In the genomic region with DNA sequence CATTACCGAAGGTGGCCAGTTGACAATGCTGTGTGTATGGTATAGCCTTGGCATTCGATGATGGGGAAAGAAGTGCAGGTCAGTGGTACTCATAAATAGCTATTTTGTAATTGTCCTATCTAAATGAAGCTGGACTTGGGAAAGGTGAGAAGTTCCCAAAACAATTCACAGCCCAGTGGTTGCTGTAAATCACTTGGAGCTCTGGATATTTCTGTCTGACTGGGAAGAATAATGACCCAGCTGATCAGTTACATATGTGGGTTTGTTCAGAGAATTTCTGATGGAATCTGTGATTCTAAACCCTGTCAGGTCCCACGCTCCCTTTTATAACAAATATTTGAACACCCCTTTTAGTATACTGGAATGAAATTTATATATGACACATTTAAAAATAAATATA, we compare ENCODE assay signal across 17 cellular contexts.
DNase-seq lines count a peak whose midpoint lies in the region; TF ChIP-seq lines count a peak whose summit lies in the region.
"Had no signal": no experiment of that assay in that cellular context is flagged by ENCODE, and none has a peak within 500 bp of the region (broad histone marks: within the 10 kb centered on the region; RNA-seq: fewer than 3 reads in every experiment).

No MANE protein-coding gene starts in this region.

- TF ChIP-seq CTCF in AG10803 (conservative IDR thresholded peaks at IDR 0.05; ENCODE audit: low read length) (no peak), SK-N-SH (IDR thresholded peaks at IDR 0.05) (no peak), nephron progenitor cell (IDR thresholded peaks at IDR 0.05) (no peak), breast epithelium (IDR thresholded peaks at IDR 0.05) (no peak)

- no peak overlapping the region for H3K9ac ChIP-seq in SK-N-SH

- H3K27me3 ChIP-seq in SK-N-SH (ENCODE audit: insufficient read depth) (no peaks in the 10 kb centered on the region), breast epithelium (no peaks in the 10 kb centered on the region)
- H3K27me3 ChIP-seq: BE2C had no signal

- peaks cover 60% of the 10 kb centered on the region for H3K4me1 Mint-ChIP-seq in nephron progenitor cell

- H3K27me3 Mint-ChIP-seq in nephron progenitor cell (ENCODE audit: low read depth, poor library complexity): peaks cover 3% of the 10 kb centered on the region

- no peaks in the 10 kb centered on the region for H3K9me2 ChIP-seq in SK-N-SH

- POLR2A ChIA-PET in SK-N-SH (lab: Yijun Ruan, JAX): no interaction called here
- POLR2A ChIA-PET in HEK293T (lab: Yijun Ruan, JAX): no interaction called here

- H3K27ac ChIP-seq in SK-N-SH (ENCODE audit: low read depth in 2 of 2, low read length in 1 of 2) (peak overlapping the region; percentile 91 to 93; a peak in 3 of 4 replicates), breast epithelium (no peak overlapping the region)
- H3K27ac ChIP-seq: C4-2B had no signal

- DNase-seq in AG10803 (ENCODE audit: low read depth) (peak; percentile 77), SK-N-SH (no peak), fibroblast of peridontal ligament (ENCODE audit: extremely low read depth) (peak; percentile 43), nephron progenitor cell (no peak), breast epithelium (ENCODE audit: low spot score in 2 of 2) (no peak), NCI-H2196 (lab: John Stamatoyannopoulos, UW; ENCODE audit: unreplicated experiment) (no peak), HEK293T (ENCODE audit: extremely low spot score) (no peak)
- DNase-seq: 8988T; ACHN; BE2C; CD4-positive, alpha-beta memory T cell; DMS153; DMS79 treated with DMSO at 0.1 percent for 48 hours; GF-D8; GOT3; H9 had no signal

- H3K4me3 ChIP-seq in AG10803 (ENCODE audit: low read length) (no peak overlapping the region), SK-N-SH (ENCODE audit: low read depth in 2 of 2, low read length in 1 of 2) (no peak overlapping the region), breast epithelium (no peak overlapping the region)

- no peak for TF ChIP-seq POLR2A in breast epithelium (IDR thresholded peaks at IDR 0.05)

- no peaks in the 10 kb centered on the region for H3K79me2 ChIP-seq in SK-N-SH (ENCODE audit: insufficient read depth)

- peaks cover 31% of the 10 kb centered on the region for H3K9me3 Mint-ChIP-seq in nephron progenitor cell

- no peaks in the 10 kb centered on the region for H4K20me1 ChIP-seq in SK-N-SH (ENCODE audit: insufficient read depth)

- TF ChIP-seq RAD21 in SK-N-SH (IDR thresholded peaks at IDR 0.05; ENCODE audit: low read length): no peak

- H2AFZ ChIP-seq in SK-N-SH (ENCODE audit: low read depth): no peak overlapping the region

- H3K36me3 ChIP-seq in SK-N-SH (replicated peaks in 1 of 2; ENCODE audit: control insufficient read depth in 1 of 2, insufficient read depth in 2 of 2, low read length in 1 of 2): no peaks in the 10 kb centered on the region
- no peaks in the 10 kb centered on the region for H3K36me3 ChIP-seq in breast epithelium
- H3K36me3 ChIP-seq: BE2C had no signal

- intact Hi-C loops in breast epithelium (cut with DNase I; ENCODE audit: low total_unique reads): no loop called here

- H3K9me3 ChIP-seq in SK-N-SH (peaks cover 8% of the 10 kb centered on the region), breast epithelium (no peaks in the 10 kb centered on the region)
- H3K9me3 ChIP-seq: BE2C had no signal

- H3F3A ChIP-seq in SK-N-SH (replicated peaks; ENCODE audit: insufficient read depth): peaks cover 28% of the 10 kb centered on the region

- 0 out of 4 replicates have a peak, but pooled peaks of 1 of the 2 experiments have one; percentile 18 for TF ChIP-seq EP300 in SK-N-SH (IDR thresholded peaks at IDR 0.05; ENCODE audit: borderline replicate concordance in 1 of 2, low read depth in 1 of 2, low read length in 1 of 2)

- CTCF ChIA-PET in SK-N-SH (lab: Yijun Ruan, JAX) (interaction anchor here (0.9 kb wide), 1 partner anchor 56 kb away, joined by 3 read pairs; no protein-coding TSS in a partner anchor), HEK293T (lab: Yijun Ruan, JAX) (interaction anchor here (0.6 kb wide), 1 partner anchor 12 kb away, joined by 3 read pairs; no protein-coding TSS in a partner anchor)

- peak overlapping the region; percentile 26 for H3K4me3 Mint-ChIP-seq in nephron progenitor cell
- H3K4me3 Mint-ChIP-seq: CD4-positive, alpha-beta memory T cell; H9 had no signal

- H3K36me3 Mint-ChIP-seq in nephron progenitor cell (ENCODE audit: low read depth): peaks cover 21% of the 10 kb centered on the region
- H3K36me3 Mint-ChIP-seq: CD4-positive, alpha-beta memory T cell had no signal

- no peak overlapping the region for H3K4me2 ChIP-seq in SK-N-SH

- H3K27ac Mint-ChIP-seq in nephron progenitor cell: no peak overlapping the region
- H3K27ac Mint-ChIP-seq: CD4-positive, alpha-beta memory T cell; H9 had no signal

- WGBS in SK-N-SH (ENCODE audit: low lambda C conversion rate): 63% methylated on average over 3 of the region's 3 CpGs

- peaks cover 16 to 24% of the 10 kb centered on the region in 2 experiments for H3K4me1 ChIP-seq in SK-N-SH (ENCODE audit: control insufficient read depth in 1 of 2, insufficient read depth in 2 of 2, low read depth in 1 of 2, low read length in 1 of 2)
- no peaks in the 10 kb centered on the region for H3K4me1 ChIP-seq in breast epithelium

TF ChIP-seq in SK-N-SH, 30 proteins besides CTCF, POLR2A, EP300 and RAD21:
- TF ChIP-seq FOSL2 (IDR thresholded peaks at IDR 0.05; ENCODE audit: borderline replicate concordance, low read depth) (no peak), USF2 (IDR thresholded peaks at IDR 0.05; ENCODE audit: borderline replicate concordance, low read depth, low read length) (no peak), TCF12 (IDR thresholded peaks at IDR 0.05) (peak; percentile 74), FOXJ3 (CRISPR knock-in tag; IDR thresholded peaks at IDR 0.05) (no peak), GATA2 (CRISPR knock-in tag; IDR thresholded peaks at IDR 0.05) (no peak), NRF1 (IDR thresholded peaks at IDR 0.05; ENCODE audit: low read depth, low read length) (no peak), TEAD4 (IDR thresholded peaks at IDR 0.05; ENCODE audit: borderline replicate concordance, insufficient read depth) (peak; percentile 29; the same call in 1 of the 2 replicates), EZH2phosphoT487 (IDR thresholded peaks at IDR 0.05; ENCODE audit: borderline replicate concordance, low read depth) (no peak), PBX3 (IDR thresholded peaks at IDR 0.05) (peak; percentile 74), RFX5 (IDR thresholded peaks at IDR 0.05; ENCODE audit: low read length) (no peak)

TF ChIP-seq in HEK293T, 16 proteins besides CTCF, POLR2A, EP300 and RAD21:
- no peak for TF ChIP-seq L3MBTL2 (conservative IDR thresholded peaks at IDR 0.05)
- no peak for TF ChIP-seq FOXM1 (IDR thresholded peaks at IDR 0.05; ENCODE audit: borderline replicate concordance)
- TF ChIP-seq NFRKB (IDR thresholded peaks at IDR 0.05): no peak
- no peak for TF ChIP-seq PKNOX1 (IDR thresholded peaks at IDR 0.05)
- no peak for TF ChIP-seq ARNT (IDR thresholded peaks at IDR 0.05)

Comparison
In these comparisons a context has a peak if more than half of its experiments do, and no peak if none do; other contexts are left out.
1. DNase-seq: peak in AG10803 (single experiment) and fibroblast of peridontal ligament (single experiment); none in SK-N-SH (single experiment), nephron progenitor cell (single experiment), breast epithelium (0 of 2), NCI-H2196 (single experiment) and HEK293T (single experiment).
2. H3K27ac ChIP-seq: peak in SK-N-SH (2 of 2); none in breast epithelium (0 of 2).